In the genomic region with DNA sequence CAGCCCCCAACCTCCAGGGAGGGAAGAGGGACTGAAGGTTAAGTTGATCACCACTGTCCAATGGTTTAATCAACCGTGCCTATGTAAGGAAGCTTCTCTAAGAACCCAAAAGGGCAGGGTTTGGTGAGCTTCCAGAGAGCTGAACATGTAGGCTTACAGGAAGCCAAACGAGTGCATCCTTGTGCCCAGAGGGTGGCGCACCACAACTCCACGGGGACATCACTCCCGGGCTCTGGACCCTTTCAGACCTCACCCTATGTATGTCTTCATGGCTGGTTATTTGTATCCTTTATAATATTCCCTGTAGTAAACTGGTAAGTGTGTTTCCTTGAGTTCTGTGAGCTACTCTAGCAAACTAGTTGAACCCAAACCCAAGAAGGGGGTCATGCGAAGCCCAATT, we compare ENCODE assay signal across 1 cellular context.
TF ChIP-seq lines count a peak whose summit lies in the region.

No MANE protein-coding gene starts in this region.

TF ChIP-seq in GM23338, 12 proteins besides CTCF, POLR2A, EP300 and RAD21 (continued from another document):
- TF ChIP-seq, protein P1, sequence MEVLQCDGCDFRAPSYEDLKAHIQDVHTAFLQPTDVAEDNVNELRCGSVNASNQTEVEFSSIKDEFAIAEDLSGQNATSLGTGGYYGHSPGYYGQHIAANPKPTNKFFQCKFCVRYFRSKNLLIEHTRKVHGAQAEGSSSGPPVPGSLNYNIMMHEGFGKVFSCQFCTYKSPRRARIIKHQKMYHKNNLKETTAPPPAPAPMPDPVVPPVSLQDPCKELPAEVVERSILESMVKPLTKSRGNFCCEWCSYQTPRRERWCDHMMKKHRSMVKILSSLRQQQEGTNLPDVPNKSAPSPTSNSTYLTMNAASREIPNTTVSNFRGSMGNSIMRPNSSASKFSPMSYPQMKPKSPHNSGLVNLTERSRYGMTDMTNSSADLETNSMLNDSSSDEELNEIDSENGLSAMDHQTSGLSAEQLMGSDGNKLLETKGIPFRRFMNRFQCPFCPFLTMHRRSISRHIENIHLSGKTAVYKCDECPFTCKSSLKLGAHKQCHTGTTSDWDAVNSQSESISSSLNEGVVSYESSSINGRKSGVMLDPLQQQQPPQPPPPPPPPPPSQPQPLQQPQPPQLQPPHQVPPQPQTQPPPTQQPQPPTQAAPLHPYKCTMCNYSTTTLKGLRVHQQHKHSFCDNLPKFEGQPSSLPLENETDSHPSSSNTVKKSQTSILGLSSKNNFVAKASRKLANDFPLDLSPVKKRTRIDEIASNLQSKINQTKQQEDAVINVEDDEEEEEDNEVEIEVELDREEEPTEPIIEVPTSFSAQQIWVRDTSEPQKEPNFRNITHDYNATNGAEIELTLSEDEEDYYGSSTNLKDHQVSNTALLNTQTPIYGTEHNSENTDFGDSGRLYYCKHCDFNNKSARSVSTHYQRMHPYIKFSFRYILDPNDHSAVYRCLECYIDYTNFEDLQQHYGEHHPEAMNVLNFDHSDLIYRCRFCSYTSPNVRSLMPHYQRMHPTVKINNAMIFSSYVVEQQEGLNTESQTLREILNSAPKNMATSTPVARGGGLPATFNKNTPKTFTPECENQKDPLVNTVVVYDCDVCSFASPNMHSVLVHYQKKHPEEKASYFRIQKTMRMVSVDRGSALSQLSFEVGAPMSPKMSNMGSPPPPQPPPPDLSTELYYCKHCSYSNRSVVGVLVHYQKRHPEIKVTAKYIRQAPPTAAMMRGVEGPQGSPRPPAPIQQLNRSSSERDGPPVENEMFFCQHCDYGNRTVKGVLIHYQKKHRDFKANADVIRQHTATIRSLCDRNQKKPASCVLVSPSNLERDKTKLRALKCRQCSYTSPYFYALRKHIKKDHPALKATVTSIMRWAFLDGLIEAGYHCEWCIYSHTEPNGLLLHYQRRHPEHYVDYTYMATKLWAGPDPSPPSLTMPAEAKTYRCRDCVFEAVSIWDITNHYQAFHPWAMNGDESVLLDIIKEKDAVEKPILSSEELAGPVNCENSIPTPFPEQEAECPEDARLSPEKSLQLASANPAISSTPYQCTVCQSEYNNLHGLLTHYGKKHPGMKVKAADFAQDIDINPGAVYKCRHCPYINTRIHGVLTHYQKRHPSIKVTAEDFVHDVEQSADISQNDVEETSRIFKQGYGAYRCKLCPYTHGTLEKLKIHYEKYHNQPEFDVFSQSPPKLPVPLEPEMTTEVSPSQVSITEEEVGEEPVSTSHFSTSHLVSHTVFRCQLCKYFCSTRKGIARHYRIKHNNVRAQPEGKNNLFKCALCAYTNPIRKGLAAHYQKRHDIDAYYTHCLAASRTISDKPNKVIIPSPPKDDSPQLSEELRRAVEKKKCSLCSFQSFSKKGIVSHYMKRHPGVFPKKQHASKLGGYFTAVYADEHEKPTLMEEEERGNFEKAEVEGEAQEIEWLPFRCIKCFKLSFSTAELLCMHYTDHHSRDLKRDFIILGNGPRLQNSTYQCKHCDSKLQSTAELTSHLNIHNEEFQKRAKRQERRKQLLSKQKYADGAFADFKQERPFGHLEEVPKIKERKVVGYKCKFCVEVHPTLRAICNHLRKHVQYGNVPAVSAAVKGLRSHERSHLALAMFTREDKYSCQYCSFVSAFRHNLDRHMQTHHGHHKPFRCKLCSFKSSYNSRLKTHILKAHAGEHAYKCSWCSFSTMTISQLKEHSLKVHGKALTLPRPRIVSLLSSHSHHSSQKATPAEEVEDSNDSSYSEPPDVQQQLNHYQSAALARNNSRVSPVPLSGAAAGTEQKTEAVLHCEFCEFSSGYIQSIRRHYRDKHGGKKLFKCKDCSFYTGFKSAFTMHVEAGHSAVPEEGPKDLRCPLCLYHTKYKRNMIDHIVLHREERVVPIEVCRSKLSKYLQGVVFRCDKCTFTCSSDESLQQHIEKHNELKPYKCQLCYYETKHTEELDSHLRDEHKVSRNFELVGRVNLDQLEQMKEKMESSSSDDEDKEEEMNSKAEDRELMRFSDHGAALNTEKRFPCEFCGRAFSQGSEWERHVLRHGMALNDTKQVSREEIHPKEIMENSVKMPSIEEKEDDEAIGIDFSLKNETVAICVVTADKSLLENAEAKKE (CRISPR knock-in tag; IDR thresholded peaks at IDR 0.05), result no peak
- TF ChIP-seq NANOG (IDR thresholded peaks at IDR 0.05; ENCODE audit: borderline replicate concordance), result no peak
- TF ChIP-seq EZH2 (IDR thresholded peaks at IDR 0.05; ENCODE audit: low read depth, unreplicated experiment), result no peak
- no peak for TF ChIP-seq ZNF331 (CRISPR knock-in tag; IDR thresholded peaks at IDR 0.05; ENCODE audit: low read depth)
- no peak for TF ChIP-seq EZH2phosphoT487 (IDR thresholded peaks at IDR 0.05; ENCODE audit: unreplicated experiment)
- TF ChIP-seq REST (IDR thresholded peaks at IDR 0.05; ENCODE audit: unreplicated experiment), result no peak
TF ChIP-seq in GM23338: peak in this region for 0.
